Comparison of ENCODE assay signal across 8 cellular contexts in genomic region chr12:57893460-57894353, GRCh38. TPM values are rescaled to one million over a fixed set of nuclear protein-coding genes. Genes with fewer than 3 reads are reported as not detected.
DNase-seq lines count a peak whose midpoint lies in the region; ATAC-seq, FAIRE-seq and TF ChIP-seq lines count a peak whose summit lies in the region.

No MANE protein-coding gene starts in this region.

- H3K36me3 Mint-ChIP-seq in mesothelial cell of epicardium: no peaks in the 10 kb centered on the region

- H3K4me3 ChIP-seq in SJCRH30: no peak overlapping the region
- no peak overlapping the region for H3K4me3 ChIP-seq in endothelial cell of umbilical vein (replicated peaks in 1 of 3; ENCODE audit: insufficient read depth in 1 of 3, low read depth in 1 of 3, low read length in 3 of 3)

- H3K4me3 Mint-ChIP-seq in mesothelial cell of epicardium: peak overlapping the region; percentile 53

- H3K9me3 Mint-ChIP-seq in mesothelial cell of epicardium: no peaks in the 10 kb centered on the region

- no peaks in the 10 kb centered on the region for H3K27me3 ChIP-seq in SJCRH30
- H3K27me3 ChIP-seq in endothelial cell of umbilical vein (ENCODE audit: control insufficient read depth in 2 of 2, insufficient read depth in 2 of 2, low read length in 2 of 2): no peaks in the 10 kb centered on the region

- H3K9me1 ChIP-seq in endothelial cell of umbilical vein (replicated peaks; ENCODE audit: control insufficient read depth, extremely low read depth, insufficient read depth, low read length): no peaks in the 10 kb centered on the region

- H3K9me3 ChIP-seq in SJCRH30 (replicated peaks) (no peaks in the 10 kb centered on the region), endothelial cell of umbilical vein (replicated peaks; ENCODE audit: control insufficient read depth, insufficient read depth, low read length) (no peaks in the 10 kb centered on the region)

- TF ChIP-seq POLR2A in endothelial cell of umbilical vein (IDR thresholded peaks at IDR 0.05; ENCODE audit: low read depth, low read length): no peak

- FAIRE-seq in endothelial cell of umbilical vein (lab: Jason Lieb, UNC) (peak; percentile 78), urothelium cell line (lab: Jason Lieb, UNC) (no peak)

- H3K27ac ChIP-seq in SJCRH30: peak overlapping the region; percentile 55
- H3K27ac ChIP-seq in endothelial cell of umbilical vein (ENCODE audit: insufficient read depth, low read depth, low read length): no peak overlapping the region

- H2AFZ ChIP-seq in endothelial cell of umbilical vein (ENCODE audit: low read depth, low read length): peak overlapping the region; percentile 86

- H3K4me1 ChIP-seq in SJCRH30 (peaks cover 48% of the 10 kb centered on the region), endothelial cell of umbilical vein (ENCODE audit: control insufficient read depth, extremely low read depth, insufficient read depth, low read length) (peaks cover 34% of the 10 kb centered on the region)

- dilution Hi-C loops in endothelial cell of umbilical vein (cut with MboI; ENCODE audit: extremely low pct_ligation_motif_present, low sequenced_read_pairs): no loop called here

- peak overlapping the region; percentile 11 for H3K9ac ChIP-seq in endothelial cell of umbilical vein (replicated peaks; ENCODE audit: extremely low read depth, insufficient read depth, low read length)

- DNase-seq in HCEC 1CT (peak; percentile 87), SJCRH30 (peak; percentile 100), endothelial cell of umbilical vein (ENCODE audit: low read depth, low spot score) (peak; percentile 92), mesothelial cell of epicardium (ENCODE audit: low spot score in 2 of 2, unreplicated experiment in 2 of 2) (peak; percentile 74 to 91), urothelium cell line (ENCODE audit: low spot score) (peak; percentile 73)

- POLR2A ChIA-PET in endothelial cell of umbilical vein (lab: Charles Lee): interaction anchor here (0.8 to 1.1 kb wide), 2 partner anchors 47 to 48 kb away, joined by 3 read pairs; partner anchors contain the start of gene CTDSP2

- no peaks in the 10 kb centered on the region for H3K27me3 Mint-ChIP-seq in mesothelial cell of epicardium (ENCODE audit: low read depth)

- ATAC-seq in GM18867 (IDR thresholded peaks at IDR 0.05; ENCODE audit: unreplicated experiment): no peak
- ATAC-seq in GM21423 (IDR thresholded peaks at IDR 0.05; ENCODE audit: unreplicated experiment): no peak
- ATAC-seq in GM18907 (IDR thresholded peaks at IDR 0.05; ENCODE audit: unreplicated experiment): no peak

- BruUV-seq in endothelial cell of umbilical vein (replicated peaks; lab: Mats Ljungman, UMichigan): no TSS peak

- H3K36me3 ChIP-seq in SJCRH30 (no peaks in the 10 kb centered on the region), endothelial cell of umbilical vein (ENCODE audit: control insufficient read depth in 2 of 2, extremely low read depth in 1 of 2, insufficient read depth in 2 of 2, low read length in 2 of 2) (no peaks in the 10 kb centered on the region)

- intact Hi-C loops in endothelial cell of umbilical vein (cut with micrococcal nuclease): loop anchor here (1.0 kb wide), 1 partner anchor 41 kb away; no protein-coding TSS in a partner anchor

- CTCF ChIA-PET in endothelial cell of umbilical vein (lab: Charles Lee): interaction anchor here (1.0 to 7.5 kb wide), 6 partner anchors 28 to 122 kb away, joined by 3 to 139 read pairs (median 5); partner anchors contain the start of genes CTDSP2, EEF1AKMT3, METTL1 and TSFM

- no peaks in the 10 kb centered on the region for H4K20me1 ChIP-seq in endothelial cell of umbilical vein (replicated peaks; ENCODE audit: control insufficient read depth, extremely low read depth, insufficient read depth, low read length)

- TF ChIP-seq CTCF in endothelial cell of umbilical vein (IDR thresholded peaks at IDR 0.05; ENCODE audit: extremely low read depth in 1 of 2, insufficient read depth in 1 of 2, low read depth in 1 of 2, low read length in 2 of 2) (no peak), mesothelial cell of epicardium (IDR thresholded peaks at IDR 0.05; ENCODE audit: unreplicated experiment) (no peak)

- peaks cover 88% of the 10 kb centered on the region for H3K4me1 Mint-ChIP-seq in mesothelial cell of epicardium

- peak overlapping the region; percentile 100 for H3K27ac Mint-ChIP-seq in mesothelial cell of epicardium

- no peaks in the 10 kb centered on the region for H3K79me2 ChIP-seq in endothelial cell of umbilical vein (ENCODE audit: control insufficient read depth, insufficient read depth, low read length)

- no peak overlapping the region for H3K4me2 ChIP-seq in endothelial cell of umbilical vein (ENCODE audit: insufficient read depth, low read length)

TF ChIP-seq in endothelial cell of umbilical vein, 7 proteins besides CTCF, POLR2A, EP300 and RAD21:
- no peak for TF ChIP-seq MAX (IDR thresholded peaks at IDR 0.05; ENCODE audit: insufficient read depth, insufficient read length)
- TF ChIP-seq EZH2 (IDR thresholded peaks at IDR 0.05; ENCODE audit: borderline replicate concordance, low read depth, low read length, severe bottlenecking): no peak
- TF ChIP-seq MYC (IDR thresholded peaks at IDR 0.05; ENCODE audit: low read depth, low read length): no peak
- no peak for TF ChIP-seq FOS (IDR thresholded peaks at IDR 0.05; ENCODE audit: borderline replicate concordance, insufficient read depth, low read length)
- no peak for TF ChIP-seq GATA2 (IDR thresholded peaks at IDR 0.05; ENCODE audit: insufficient read depth, insufficient read length, low read depth, low read length)
- TF ChIP-seq POLR2AphosphoS5 (IDR thresholded peaks at IDR 0.05; ENCODE audit: insufficient read depth, low read depth, low read length): no peak
- no peak for TF ChIP-seq JUN (IDR thresholded peaks at IDR 0.05; ENCODE audit: borderline replicate concordance, insufficient read depth, insufficient read length, low read depth)

RNA-seq across cellular contexts. Expression of gene CTDSP2, which starts 47.2 kb away (rescaled TPM):
- 803 and 887 TPM in 2 replicates for total RNA-seq in SJCRH30 (2014; rRNA removed; shearing (Covaris generic))
- total RNA-seq in endothelial cell of umbilical vein (128 and 142 TPM in 2 replicates), mesothelial cell of epicardium (210 to 218 TPM (median 216 TPM) in 3 replicates)
- 120 and 146 TPM in 2 replicates for polyA plus RNA-seq in endothelial cell of umbilical vein
- polyA plus RNA-seq in endothelial cell of umbilical vein (2011; cell fraction: cytosol; rRNA removed): 159 and 167 TPM in 2 replicates
- 177 and 178 TPM in 2 replicates for polyA plus RNA-seq in endothelial cell of umbilical vein (2011; cell fraction: nucleus; rRNA removed)
- polyA plus RNA-seq in endothelial cell of umbilical vein (2012): 99.2 and 104 TPM in 2 replicates
- 215 and 262 TPM in 2 replicates for polyA minus RNA-seq in endothelial cell of umbilical vein
- 45.4 TPM for polyA minus RNA-seq in endothelial cell of umbilical vein (2011; cell fraction: cytosol; rRNA and poly(A)+ RNA removed)
- 94.7 and 98.2 TPM in 2 replicates for polyA minus RNA-seq in endothelial cell of umbilical vein (2011; cell fraction: nucleus; rRNA and poly(A)+ RNA removed)

RNA-seq across cellular contexts. Expression of gene ATP23, which starts 47.7 kb away (rescaled TPM):
- total RNA-seq in SJCRH30 (2014; rRNA removed; shearing (Covaris generic)): 223 and 224 TPM in 2 replicates
- total RNA-seq in endothelial cell of umbilical vein (5.9 and 7.2 TPM in 2 replicates), mesothelial cell of epicardium (4.5 to 5.5 TPM (median 4.8 TPM) in 3 replicates)
- 9.0 and 14.5 TPM in 2 replicates for polyA plus RNA-seq in endothelial cell of umbilical vein
- polyA plus RNA-seq in endothelial cell of umbilical vein (2011; cell fraction: cytosol; rRNA removed): 6.4 and 9.6 TPM in 2 replicates
- polyA plus RNA-seq in endothelial cell of umbilical vein (2011; cell fraction: nucleus; rRNA removed): 3.6 and 3.9 TPM in 2 replicates
- 5.7 and 5.8 TPM in 2 replicates for polyA plus RNA-seq in endothelial cell of umbilical vein (2012)
- 6.4 and 9.4 TPM in 2 replicates for polyA minus RNA-seq in endothelial cell of umbilical vein
- 1.8 TPM for polyA minus RNA-seq in endothelial cell of umbilical vein (2011; cell fraction: cytosol; rRNA and poly(A)+ RNA removed)
- 0.63 and 0.96 TPM in 2 replicates for polyA minus RNA-seq in endothelial cell of umbilical vein (2011; cell fraction: nucleus; rRNA and poly(A)+ RNA removed)

Comparison
In these comparisons a context has a peak if more than half of its experiments do, and no peak if none do; other contexts are left out.
1. RNA of gene ATP23, which starts 47.7 kb away (total RNA-seq): 223 to 224 TPM in SJCRH30; 5.9 to 7.2 TPM in endothelial cell of umbilical vein and 4.5 to 5.5 TPM in mesothelial cell of epicardium; every median in the first group is over 10 times any median in the second.
2. Peak in every context shown above with its lines, with median percentiles within 50 percentile points of each other: DNase-seq.